ENCODE assay signal across 22 cellular contexts in the genomic region with DNA sequence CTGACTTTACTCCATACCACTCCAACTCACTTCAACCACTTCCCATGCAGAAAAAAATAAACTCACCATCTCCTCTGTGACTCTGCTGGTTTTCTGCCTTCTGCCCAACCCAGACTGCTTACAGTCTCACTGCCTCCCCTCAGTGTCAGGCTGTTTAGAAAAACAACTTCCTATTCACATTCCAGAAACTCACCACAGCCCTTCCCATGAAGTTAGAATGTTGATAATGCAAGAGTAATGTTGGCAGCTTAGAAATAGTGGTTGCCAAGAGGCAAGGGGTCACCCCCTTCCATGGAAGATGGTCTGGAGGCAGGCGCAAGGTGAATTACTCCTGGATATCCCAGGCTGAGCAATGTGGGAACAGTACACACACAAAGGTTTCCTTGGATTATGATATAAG. TPM values are rescaled to one million over a fixed set of nuclear protein-coding genes. Genes with fewer than 3 reads are reported as not detected.
DNase-seq lines count a peak whose midpoint lies in the region; ATAC-seq and TF ChIP-seq lines count a peak whose summit lies in the region.
"Had no signal": no experiment of that assay in that cellular context is flagged by ENCODE, and none has a peak within 500 bp of the region (broad histone marks: within the 10 kb centered on the region; RNA-seq: fewer than 3 reads in every experiment).

Gene SELP, minus strand, starts transcription at position 119 of the 400 bp plus-strand sequence. Its CDS starts 50 bp downstream, at position 69.

- H3K4me3 Mint-ChIP-seq in GM23338: no peak within 1 kb of the TSS
- H3K4me3 Mint-ChIP-seq: T-helper 1 cell treated with Interleukin-12 subunit alpha and Interleukin-12 subunit beta and Interleukin-4 antibody, amounts not matched to agents 30 μg/mL and 1 μg/mL, for 36 hours had no signal

- intact Hi-C loops in sigmoid colon (cut with DNase I): no loop called here

- H2AFZ ChIP-seq in GM23338: peak within 1 kb of the TSS; percentile 57; the same call in 1 of the 2 replicates
- H2AFZ ChIP-seq: hepatocyte had no signal

- no peaks in the 10 kb centered on the region for H3K9me2 ChIP-seq in GM23338 (ENCODE audit: insufficient read depth)

- peaks cover 0 to 16% (median 8%) of the 10 kb centered on the region in 4 donors for H3K9me3 ChIP-seq in sigmoid colon

- H4K20me1 ChIP-seq in GM23338 (replicated peaks; ENCODE audit: insufficient read depth): no peaks in the 10 kb centered on the region

- H3K4me1 Mint-ChIP-seq in GM23338: no peaks in the 10 kb centered on the region

- TF ChIP-seq CTCF in GM23338 (conservative IDR thresholded peaks at IDR 0.05; ENCODE audit: low read depth in 2 of 2): no peak
- TF ChIP-seq CTCF in sigmoid colon (IDR thresholded peaks at IDR 0.05): no peak

- H3K36me3 Mint-ChIP-seq in GM23338 (ENCODE audit: low read depth): peaks cover 10% of the 10 kb centered on the region; the same call in 2 of the 3 replicates

- H3K4me2 ChIP-seq in GM23338: no peak within 1 kb of the TSS
- H3K4me2 ChIP-seq: hepatocyte, KMS-11 had no signal

- no peak for TF ChIP-seq POLR2A in sigmoid colon (IDR thresholded peaks at IDR 0.05)

- H3K27me3 ChIP-seq in GM23338 (ENCODE audit: insufficient read depth): no peaks in the 10 kb centered on the region
- no peaks in the 10 kb centered on the region for H3K27me3 ChIP-seq in sigmoid colon
- H3K27me3 ChIP-seq: adrenal gland, hepatocyte, spleen had no signal

- 91 to 92% methylated on average over 1 of the region's 1 CpG for WGBS in sigmoid colon, 2 donors

- ATAC-seq in GM23338: no peak
- ATAC-seq in GM18861 (IDR thresholded peaks at IDR 0.05; ENCODE audit: unreplicated experiment): no peak
- ATAC-seq in GM19395 (IDR thresholded peaks at IDR 0.05; ENCODE audit: unreplicated experiment): no peak
- ATAC-seq: HCT116 had no signal

- H3K4me3 ChIP-seq in GM23338 (no peak within 1 kb of the TSS), sigmoid colon (no peak within 1 kb of the TSS)
- H3K4me3 ChIP-seq: adrenal gland, hepatocyte, spleen had no signal

- H3K4me1 ChIP-seq in GM23338 (ENCODE audit: insufficient read depth): no peaks in the 10 kb centered on the region
- H3K4me1 ChIP-seq in sigmoid colon: no peaks in the 10 kb centered on the region
- H3K4me1 ChIP-seq: adrenal gland had no signal

- no peak for DNase-seq in GM23338 (ENCODE audit: low spot score)
- DNase-seq in NCI-H226: peak; percentile 71
- DNase-seq in kidney glomerular epithelial cell (lab: John Stamatoyannopoulos, UW): peak; percentile 15
- peak; percentile 75 for DNase-seq in renal cortical epithelial cell (ENCODE audit: low read depth)
- DNase-seq in sigmoid colon: no peak
- DNase-seq: adrenal gland; cerebellar nuclear complex; NCI-H1092; NCI-H2081 treated with DMSO at 0.1 percent for 48 hours; NCI-H526; SHP77 treated with DMSO at 0.1 percent for 48 hours; spleen; stimulated activated CD8-positive, alpha-beta memory T cell treated with anti-CD3 and anti-CD28 coated beads, Interleukin-4, amount 100 ng/mL, for 48 hours had no signal

- no peaks in the 10 kb centered on the region for H3K79me2 ChIP-seq in GM23338 (replicated peaks; ENCODE audit: insufficient read depth)
- H3K79me2 ChIP-seq: hepatocyte had no signal

- H3K27ac Mint-ChIP-seq in GM23338: no peak within 1 kb of the TSS
- H3K27ac Mint-ChIP-seq: T-helper 1 cell treated with Interleukin-12 subunit alpha and Interleukin-12 subunit beta and Interleukin-4 antibody, amounts not matched to agents 30 μg/mL and 1 μg/mL, for 36 hours had no signal

- H3K36me3 ChIP-seq in GM23338 (ENCODE audit: insufficient read depth) (no peaks in the 10 kb centered on the region), sigmoid colon (no peaks in the 10 kb centered on the region)
- H3K36me3 ChIP-seq: adrenal gland, spleen had no signal

- H3K27ac ChIP-seq in GM23338 (ENCODE audit: low read depth): no peak within 1 kb of the TSS
- H3K27ac ChIP-seq in sigmoid colon: peak within 1 kb of the TSS in 1 of 4 donors; percentile 20
- H3K27ac ChIP-seq: hepatocyte, KMS-11, spleen had no signal

- H3F3A ChIP-seq in GM23338 (replicated peaks; ENCODE audit: low read depth): no peaks in the 10 kb centered on the region

- H3K27me3 Mint-ChIP-seq in GM23338 (ENCODE audit: insufficient read depth, low read depth, poor library complexity): peaks cover 3% of the 10 kb centered on the region

- H3K9me3 Mint-ChIP-seq in GM23338: peaks cover 14% of the 10 kb centered on the region

- TF ChIP-seq EP300 in sigmoid colon (IDR thresholded peaks at IDR 0.05): no peak

TF ChIP-seq in GM23338, 12 proteins besides CTCF, POLR2A, EP300 and RAD21 (continues in another document):
- TF ChIP-seq STAT1 (IDR thresholded peaks at IDR 0.05; ENCODE audit: unreplicated experiment) (no peak), EZH2 (IDR thresholded peaks at IDR 0.05; ENCODE audit: low read depth, unreplicated experiment) (no peak), ZNF114 (CRISPR knock-in tag; IDR thresholded peaks at IDR 0.05) (no peak), NANOG (IDR thresholded peaks at IDR 0.05; ENCODE audit: borderline replicate concordance) (no peak), REST (IDR thresholded peaks at IDR 0.05; ENCODE audit: unreplicated experiment) (no peak), ETS1 (IDR thresholded peaks at IDR 0.05) (no peak), ZNF331 (CRISPR knock-in tag; IDR thresholded peaks at IDR 0.05; ENCODE audit: low read depth) (no peak), JUNB (IDR thresholded peaks at IDR 0.05; ENCODE audit: unreplicated experiment) (no peak), POLR2AphosphoS5 (IDR thresholded peaks at IDR 0.05; ENCODE audit: low read depth) (no peak), CREB1 (CRISPR knock-in tag; IDR thresholded peaks at IDR 0.05; ENCODE audit: low read depth) (no peak)

RNA-seq across cellular contexts. Expression of gene SELP, which starts in this region (rescaled TPM):
- not detected in 2 replicates for total RNA-seq in GM23338 (2014; rRNA removed; shearing (Covaris generic))
- polyA plus RNA-seq in GM23338 (2016; fragmentation: Nextera tagmentation; extraction: Ambion mirVana) (not detected in 2 replicates), sigmoid colon (1 to 10 TPM in 1 of 3 donors, under 1 TPM in 1, not detected in 1; 0.23 to 6.6 TPM)
- total RNA-seq in renal cortical epithelial cell (not detected in 2 replicates), sigmoid colon (1 to 10 TPM; 1.8 to 9.4 (median 3.3) TPM)
- total RNA-seq: fibroblast of lung, G401, osteocyte had no signal
- polyA plus RNA-seq: fibroblast of lung, hepatocyte had no signal

Comparison
In these comparisons a context has a peak if more than half of its experiments do, and no peak if none do; other contexts are left out.
1. Peak in DNase-seq in renal cortical epithelial cell; RNA of the gene not detected or under 1 TPM.
2. DNase-seq: peak in NCI-H226 (single experiment) and kidney glomerular epithelial cell (single experiment); none in GM23338 (single experiment) and sigmoid colon (single experiment).